35 cellular contexts compared by ENCODE assay signal in the genomic region with DNA sequence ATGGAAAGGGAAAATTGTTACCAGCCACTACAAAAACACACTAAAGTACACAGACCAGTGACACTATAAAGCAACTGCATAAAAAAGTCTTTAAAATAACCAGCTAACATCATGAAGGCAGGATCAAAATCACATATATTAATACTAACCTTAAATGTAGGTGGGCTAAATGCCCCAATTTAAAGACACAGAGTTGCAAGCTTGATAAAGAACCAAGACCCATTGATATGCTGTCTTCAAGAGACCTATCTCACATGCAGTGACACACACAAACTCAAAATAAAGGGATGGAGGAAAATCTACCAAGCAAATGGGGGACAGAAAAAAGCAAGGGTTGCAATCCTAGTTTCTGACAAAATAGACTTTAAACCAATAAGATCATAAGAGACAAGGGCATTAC.
"Had no signal": no experiment of that assay in that cellular context is flagged by ENCODE, and none has a peak within 500 bp of the region (broad histone marks: within the 10 kb centered on the region; RNA-seq: fewer than 3 reads in every experiment).

No MANE protein-coding gene starts in this region.

- H3K36me3 ChIP-seq: MG63 had no signal

- H3K4me3 ChIP-seq: MG63 had no signal

- DNase-seq: Karpas-422, Kasumi-1, MG63, MM.1S, MV-4-11, NCI-H1048, NCI-H1092, NCI-H1092 treated with DMSO at 0.1 percent for 48 hours, NCI-H1105, NCI-H1105 treated with DMSO at 0.1 percent for 48 hours, NCI-H1417, NCI-H1417 treated with DMSO at 0.1 percent for 48 hours, NCI-H1436, NCI-H1436 treated with DMSO at 0.1 percent for 48 hours, NCI-H146, NCI-H1694, NCI-H1694 treated with DMSO at 0.1 percent for 48 hours, NCI-H187, NCI-H187 treated with DMSO at 0.1 percent for 48 hours, NCI-H1930, NCI-H2029, NCI-H2029 treated with DMSO at 0.1 percent for 48 hours, NCI-H2081, NCI-H2081 treated with DMSO at 0.1 percent for 48 hours, NCI-H2107, NCI-H2171, NCI-H2171 treated with DMSO at 0.1 percent for 48 hours, NCI-H2227 treated with DMSO at 0.1 percent for 48 hours, NCI-H226, NCI-H345, NCI-H446, NCI-H446 treated with DMSO at 0.1 percent for 48 hours, NCI-H510A, NCI-H510A treated with DMSO at 0.1 percent for 48 hours, NCI-H524 had no signal
